ENCODE assay signal across 8 cellular contexts in genomic region chr16:71358464-71359031, GRCh38. TPM values are rescaled to one million over a fixed set of nuclear protein-coding genes. Genes with fewer than 3 reads are reported as not detected.
A peak's percentile ranks its signal among the peaks of the same experiment; 100 is the strongest.
DNase-seq lines count a peak whose midpoint lies in the region; ATAC-seq and TF ChIP-seq lines count a peak whose summit lies in the region.

CALB2 (plus strand) TSS chr16:71358723; CDS start chr16:71358793, 70 bp downstream.

- H3K27ac Mint-ChIP-seq in activated naive CD8-positive, alpha-beta T cell = no peak within 1 kb of the TSS
- no peak within 1 kb of the TSS for H3K27ac Mint-ChIP-seq in progenitor cell of endocrine pancreas

- no peaks in the 10 kb centered on the region for H3K36me3 Mint-ChIP-seq in activated naive CD8-positive, alpha-beta T cell
- no peaks in the 10 kb centered on the region for H3K36me3 Mint-ChIP-seq in progenitor cell of endocrine pancreas (ENCODE audit: insufficient read depth)

- peaks cover 0 to 13% (median 4%) of the 10 kb centered on the region in 12 donors for H3K4me1 ChIP-seq in heart left ventricle

- TF ChIP-seq POLR2A in heart left ventricle (IDR thresholded peaks at IDR 0.05) = no peak

- no peaks in the 10 kb centered on the region for H3K36me3 ChIP-seq in heart left ventricle

- ATAC-seq in GM19452 (IDR thresholded peaks at IDR 0.05; ENCODE audit: unreplicated experiment) (peak; percentile 86), heart left ventricle (peak; percentile 48 to 95 (median 86))

- 2 to 3% (median 2%) methylated on average over 23 to 55 of the region's 55 CpGs for WGBS in heart left ventricle, 4 donors

- no peak within 1 kb of the TSS for H3K27ac ChIP-seq in heart left ventricle

- peaks cover 0 to 56% (median 21%) of the 10 kb centered on the region in 9 donors for H3K27me3 ChIP-seq in heart left ventricle

- peak; percentile 83 to 99 (median 96) for TF ChIP-seq CTCF in heart left ventricle (IDR thresholded peaks at IDR 0.05)
- TF ChIP-seq CTCF in progenitor cell of endocrine pancreas (IDR thresholded peaks at IDR 0.05; ENCODE audit: unreplicated experiment) = peak; percentile 99

- DNase-seq in COLO829 (ENCODE audit: low spot score) (peak; percentile 19), HPDE6-E6E7 (ENCODE audit: extremely low spot score) (peak; percentile 64), SK-MEL-5 (ENCODE audit: low read depth, low spot score) (peak; percentile 53), heart left ventricle (peak; percentile 51 to 78 (median 62)), progenitor cell of endocrine pancreas (ENCODE audit: low spot score, unreplicated experiment) (peak; percentile 75), ureter (ENCODE audit: low spot score) (peak; percentile 47)

- H3K27me3 Mint-ChIP-seq in activated naive CD8-positive, alpha-beta T cell = peaks cover 16% of the 10 kb centered on the region
- peaks cover 63% of the 10 kb centered on the region for H3K27me3 Mint-ChIP-seq in progenitor cell of endocrine pancreas

- intact Hi-C loops in heart left ventricle (cut with DNase I) = loop anchor here in 2 of 10 donors (5.0 to 10.0 kb wide), 2 partner anchors 551 to 554 kb away; partner anchors contain the start of gene VAC14 (in 1 of the 2)

- no peaks in the 10 kb centered on the region for H3K9me3 ChIP-seq in heart left ventricle

- H3K9me3 Mint-ChIP-seq in activated naive CD8-positive, alpha-beta T cell (ENCODE audit: low read depth) = no peaks in the 10 kb centered on the region
- H3K9me3 Mint-ChIP-seq in progenitor cell of endocrine pancreas (ENCODE audit: low read depth) = no peaks in the 10 kb centered on the region

- H3K4me1 Mint-ChIP-seq in activated naive CD8-positive, alpha-beta T cell (ENCODE audit: low read depth) = peaks cover 5% of the 10 kb centered on the region
- H3K4me1 Mint-ChIP-seq in progenitor cell of endocrine pancreas (ENCODE audit: low read depth) = peaks cover 2% of the 10 kb centered on the region

- H3K4me3 ChIP-seq in heart left ventricle = peak within 1 kb of the TSS in 9 of 12 donors; percentile 13 to 47 (median 30)

- in situ Hi-C loops in SK-MEL-5 (cut with HindIII; ENCODE audit: low pct_unique_long_range_greater_than_20kb, low sequenced_read_pairs) = no loop called here

- H3K4me3 Mint-ChIP-seq in activated naive CD8-positive, alpha-beta T cell = peak within 1 kb of the TSS; percentile 41
- peak within 1 kb of the TSS; percentile 50 for H3K4me3 Mint-ChIP-seq in progenitor cell of endocrine pancreas (ENCODE audit: low read depth)

RNA-seq across cellular contexts. Expression of gene CALB2, which starts in this region (rescaled TPM):
- 0.45 and 0.67 TPM in 2 replicates for total RNA-seq in SK-MEL-5 (2014; rRNA removed; shearing (Covaris generic))
- 2.0 and 5.0 TPM in 2 replicates for polyA plus RNA-seq in SK-MEL-5 (2015; cell fraction: cytosol; rRNA removed)
- polyA plus RNA-seq in SK-MEL-5 (2015; cell fraction: nucleus; rRNA removed) = 0.32 and 0.56 TPM in 2 replicates
- total RNA-seq in heart left ventricle (10 to 100 TPM in 1 of 9 donors, 1 to 10 TPM in 3, under 1 TPM in 3, not detected in 2; 0.35 to 76.2 (median 1.1) TPM), progenitor cell of endocrine pancreas (0.96 and 2.2 TPM in 2 replicates), ureter (0.89 TPM)
- under 1 TPM; 0.38 to 0.86 TPM for polyA plus RNA-seq in heart left ventricle

Comparison
In these comparisons a context has a peak if more than half of its experiments do, and no peak if none do; other contexts are left out.
1. Peak in DNase-seq in ureter; RNA of the gene not detected or under 1 TPM.
2. DNase-seq: peak in every context shown above with its lines; median percentile 75 in progenitor cell of endocrine pancreas; 64 in HPDE6-E6E7; 62 in heart left ventricle; 53 in SK-MEL-5; 47 in ureter; 19 in COLO829.